In the genomic region with DNA sequence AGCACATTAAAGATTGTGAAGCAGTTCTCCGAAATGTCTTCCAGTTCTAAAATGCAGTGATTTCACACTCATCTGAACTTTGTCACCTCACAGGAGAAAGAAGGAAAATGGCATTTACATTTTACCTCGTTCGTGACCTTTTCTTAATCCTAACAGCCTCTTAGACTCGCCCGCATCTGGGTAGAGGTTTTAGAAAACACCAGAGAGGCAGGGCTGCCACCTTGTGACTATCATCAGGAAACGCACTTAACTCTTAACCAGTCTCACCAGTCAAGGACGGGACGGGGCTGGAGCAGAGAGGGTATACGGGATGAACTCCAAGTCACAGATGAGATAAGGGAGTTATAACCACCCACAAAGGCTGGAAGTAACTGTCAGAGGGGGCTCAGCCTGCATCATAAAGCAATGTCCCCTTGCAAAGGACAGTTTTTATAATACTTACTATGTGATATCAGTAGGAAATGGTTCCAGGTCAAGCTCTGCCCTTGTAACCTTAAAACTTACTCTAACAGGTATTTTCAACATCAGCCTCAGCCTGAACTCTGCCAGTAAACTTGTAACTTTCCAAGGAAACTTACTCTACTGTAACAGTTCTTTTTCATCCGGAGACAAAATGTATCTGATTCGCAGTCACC, we compare ENCODE assay signal across 1 cellular context.
TF ChIP-seq lines count a peak whose summit lies in the region.

No MANE protein-coding gene starts in this region.

TF ChIP-seq in GM12878, 131 proteins besides CTCF, POLR2A, EP300 and RAD21:
- TF ChIP-seq RCOR1 (conservative IDR thresholded peaks at IDR 0.05; ENCODE audit: low read depth, low read length) (no peak), CBX3 (IDR thresholded peaks at IDR 0.05; ENCODE audit: borderline replicate concordance, low read depth) (no peak), CREM (IDR thresholded peaks at IDR 0.05; ENCODE audit: low read depth) (no peak), RBBP5 (conservative IDR thresholded peaks at IDR 0.05) (no peak), SMC3 (IDR thresholded peaks at IDR 0.05; ENCODE audit: borderline replicate concordance, low read length) (peak; percentile 24; the same call in 1 of the 2 replicates), ETV6 (conservative IDR thresholded peaks at IDR 0.05 in 1 of 2, IDR thresholded peaks at IDR 0.05 in 1 of 2; ENCODE audit: borderline replicate concordance in 1 of 2, low read depth in 1 of 2) (no peak)
- TF ChIP-seq, protein P1, sequence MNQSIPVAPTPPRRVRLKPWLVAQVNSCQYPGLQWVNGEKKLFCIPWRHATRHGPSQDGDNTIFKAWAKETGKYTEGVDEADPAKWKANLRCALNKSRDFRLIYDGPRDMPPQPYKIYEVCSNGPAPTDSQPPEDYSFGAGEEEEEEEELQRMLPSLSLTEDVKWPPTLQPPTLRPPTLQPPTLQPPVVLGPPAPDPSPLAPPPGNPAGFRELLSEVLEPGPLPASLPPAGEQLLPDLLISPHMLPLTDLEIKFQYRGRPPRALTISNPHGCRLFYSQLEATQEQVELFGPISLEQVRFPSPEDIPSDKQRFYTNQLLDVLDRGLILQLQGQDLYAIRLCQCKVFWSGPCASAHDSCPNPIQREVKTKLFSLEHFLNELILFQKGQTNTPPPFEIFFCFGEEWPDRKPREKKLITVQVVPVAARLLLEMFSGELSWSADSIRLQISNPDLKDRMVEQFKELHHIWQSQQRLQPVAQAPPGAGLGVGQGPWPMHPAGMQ (IDR thresholded peaks at IDR 0.05; ENCODE audit: borderline replicate concordance) = no peak
